Comparison of ENCODE assay signal across 2 cellular contexts in the genomic region with DNA sequence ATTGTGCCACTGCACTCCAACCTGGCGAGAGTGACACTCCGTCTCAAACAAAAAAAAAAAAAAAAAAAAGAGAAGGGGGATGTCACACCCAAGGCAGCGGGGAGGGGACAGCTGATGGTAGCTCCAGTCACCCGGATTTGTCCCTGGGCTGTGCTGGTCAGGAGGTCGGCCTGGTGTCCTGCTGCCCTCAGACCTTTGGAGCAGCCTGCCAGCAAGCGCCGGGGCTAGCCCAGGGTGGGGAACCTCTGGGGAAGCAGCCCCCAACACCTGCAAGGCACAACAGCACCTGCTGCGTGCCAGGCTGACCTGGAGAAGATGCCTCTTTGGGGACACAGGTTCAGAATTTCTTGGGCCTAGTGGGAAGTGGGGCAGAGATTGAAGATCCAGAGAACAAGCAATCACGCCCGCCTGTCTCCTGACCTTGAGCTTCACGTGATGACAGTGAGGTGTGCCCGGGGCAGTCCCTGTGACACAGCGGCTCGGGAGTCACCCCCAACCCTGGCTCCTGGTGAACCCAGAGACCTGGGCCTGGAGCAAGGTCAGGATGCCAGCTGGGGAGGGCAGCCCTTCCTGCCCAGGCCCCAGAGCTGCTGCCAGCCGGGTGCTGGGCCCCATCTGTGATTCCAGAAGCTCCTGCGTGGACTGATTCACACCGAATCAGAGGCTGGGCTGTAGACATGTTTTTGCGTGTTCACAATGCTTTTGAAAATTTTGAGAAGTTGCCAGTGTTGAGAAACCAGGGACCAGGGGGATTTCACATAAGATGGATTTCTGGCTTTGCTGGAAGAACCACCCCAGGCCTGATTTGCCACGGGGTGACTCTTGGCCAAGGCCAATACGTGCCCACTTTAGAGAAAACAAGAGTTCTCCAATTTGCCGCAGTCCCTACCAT.
TF ChIP-seq lines count a peak whose summit lies in the region.

No MANE protein-coding gene starts in this region.

TF ChIP-seq in liver, 16 proteins besides CTCF, POLR2A, EP300 and RAD21:
- no peak for TF ChIP-seq TAF1 (conservative IDR thresholded peaks at IDR 0.05)
- TF ChIP-seq NR2F2 (IDR thresholded peaks at IDR 0.05), result no peak
- TF ChIP-seq FOXA1 (IDR thresholded peaks at IDR 0.05), result no peak
- TF ChIP-seq, protein P1, sequence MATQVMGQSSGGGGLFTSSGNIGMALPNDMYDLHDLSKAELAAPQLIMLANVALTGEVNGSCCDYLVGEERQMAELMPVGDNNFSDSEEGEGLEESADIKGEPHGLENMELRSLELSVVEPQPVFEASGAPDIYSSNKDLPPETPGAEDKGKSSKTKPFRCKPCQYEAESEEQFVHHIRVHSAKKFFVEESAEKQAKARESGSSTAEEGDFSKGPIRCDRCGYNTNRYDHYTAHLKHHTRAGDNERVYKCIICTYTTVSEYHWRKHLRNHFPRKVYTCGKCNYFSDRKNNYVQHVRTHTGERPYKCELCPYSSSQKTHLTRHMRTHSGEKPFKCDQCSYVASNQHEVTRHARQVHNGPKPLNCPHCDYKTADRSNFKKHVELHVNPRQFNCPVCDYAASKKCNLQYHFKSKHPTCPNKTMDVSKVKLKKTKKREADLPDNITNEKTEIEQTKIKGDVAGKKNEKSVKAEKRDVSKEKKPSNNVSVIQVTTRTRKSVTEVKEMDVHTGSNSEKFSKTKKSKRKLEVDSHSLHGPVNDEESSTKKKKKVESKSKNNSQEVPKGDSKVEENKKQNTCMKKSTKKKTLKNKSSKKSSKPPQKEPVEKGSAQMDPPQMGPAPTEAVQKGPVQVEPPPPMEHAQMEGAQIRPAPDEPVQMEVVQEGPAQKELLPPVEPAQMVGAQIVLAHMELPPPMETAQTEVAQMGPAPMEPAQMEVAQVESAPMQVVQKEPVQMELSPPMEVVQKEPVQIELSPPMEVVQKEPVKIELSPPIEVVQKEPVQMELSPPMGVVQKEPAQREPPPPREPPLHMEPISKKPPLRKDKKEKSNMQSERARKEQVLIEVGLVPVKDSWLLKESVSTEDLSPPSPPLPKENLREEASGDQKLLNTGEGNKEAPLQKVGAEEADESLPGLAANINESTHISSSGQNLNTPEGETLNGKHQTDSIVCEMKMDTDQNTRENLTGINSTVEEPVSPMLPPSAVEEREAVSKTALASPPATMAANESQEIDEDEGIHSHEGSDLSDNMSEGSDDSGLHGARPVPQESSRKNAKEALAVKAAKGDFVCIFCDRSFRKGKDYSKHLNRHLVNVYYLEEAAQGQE (IDR thresholded peaks at IDR 0.05), result no peak
- TF ChIP-seq SP1 (IDR thresholded peaks at IDR 0.05), result peak; percentile 13
- TF ChIP-seq, protein P2, sequence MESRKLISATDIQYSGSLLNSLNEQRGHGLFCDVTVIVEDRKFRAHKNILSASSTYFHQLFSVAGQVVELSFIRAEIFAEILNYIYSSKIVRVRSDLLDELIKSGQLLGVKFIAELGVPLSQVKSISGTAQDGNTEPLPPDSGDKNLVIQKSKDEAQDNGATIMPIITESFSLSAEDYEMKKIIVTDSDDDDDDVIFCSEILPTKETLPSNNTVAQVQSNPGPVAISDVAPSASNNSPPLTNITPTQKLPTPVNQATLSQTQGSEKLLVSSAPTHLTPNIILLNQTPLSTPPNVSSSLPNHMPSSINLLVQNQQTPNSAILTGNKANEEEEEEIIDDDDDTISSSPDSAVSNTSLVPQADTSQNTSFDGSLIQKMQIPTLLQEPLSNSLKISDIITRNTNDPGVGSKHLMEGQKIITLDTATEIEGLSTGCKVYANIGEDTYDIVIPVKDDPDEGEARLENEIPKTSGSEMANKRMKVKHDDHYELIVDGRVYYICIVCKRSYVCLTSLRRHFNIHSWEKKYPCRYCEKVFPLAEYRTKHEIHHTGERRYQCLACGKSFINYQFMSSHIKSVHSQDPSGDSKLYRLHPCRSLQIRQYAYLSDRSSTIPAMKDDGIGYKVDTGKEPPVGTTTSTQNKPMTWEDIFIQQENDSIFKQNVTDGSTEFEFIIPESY (IDR thresholded peaks at IDR 0.05), result no peak
- TF ChIP-seq, protein P3, sequence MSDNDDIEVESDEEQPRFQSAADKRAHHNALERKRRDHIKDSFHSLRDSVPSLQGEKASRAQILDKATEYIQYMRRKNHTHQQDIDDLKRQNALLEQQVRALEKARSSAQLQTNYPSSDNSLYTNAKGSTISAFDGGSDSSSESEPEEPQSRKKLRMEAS (IDR thresholded peaks at IDR 0.05), result no peak
- TF ChIP-seq RXRA (IDR thresholded peaks at IDR 0.05), result peak; percentile 68 to 83
- no peak for TF ChIP-seq FOXA2 (IDR thresholded peaks at IDR 0.05)
- TF ChIP-seq HNF4A (conservative IDR thresholded peaks at IDR 0.05), result peak; percentile 70 to 75
- TF ChIP-seq, protein P4, sequence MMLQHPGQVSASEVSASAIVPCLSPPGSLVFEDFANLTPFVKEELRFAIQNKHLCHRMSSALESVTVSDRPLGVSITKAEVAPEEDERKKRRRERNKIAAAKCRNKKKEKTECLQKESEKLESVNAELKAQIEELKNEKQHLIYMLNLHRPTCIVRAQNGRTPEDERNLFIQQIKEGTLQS (IDR thresholded peaks at IDR 0.05), result no peak

TF ChIP-seq in HepG2, 621 proteins besides CTCF, POLR2A, EP300 and RAD21:
- TF ChIP-seq, protein P5, sequence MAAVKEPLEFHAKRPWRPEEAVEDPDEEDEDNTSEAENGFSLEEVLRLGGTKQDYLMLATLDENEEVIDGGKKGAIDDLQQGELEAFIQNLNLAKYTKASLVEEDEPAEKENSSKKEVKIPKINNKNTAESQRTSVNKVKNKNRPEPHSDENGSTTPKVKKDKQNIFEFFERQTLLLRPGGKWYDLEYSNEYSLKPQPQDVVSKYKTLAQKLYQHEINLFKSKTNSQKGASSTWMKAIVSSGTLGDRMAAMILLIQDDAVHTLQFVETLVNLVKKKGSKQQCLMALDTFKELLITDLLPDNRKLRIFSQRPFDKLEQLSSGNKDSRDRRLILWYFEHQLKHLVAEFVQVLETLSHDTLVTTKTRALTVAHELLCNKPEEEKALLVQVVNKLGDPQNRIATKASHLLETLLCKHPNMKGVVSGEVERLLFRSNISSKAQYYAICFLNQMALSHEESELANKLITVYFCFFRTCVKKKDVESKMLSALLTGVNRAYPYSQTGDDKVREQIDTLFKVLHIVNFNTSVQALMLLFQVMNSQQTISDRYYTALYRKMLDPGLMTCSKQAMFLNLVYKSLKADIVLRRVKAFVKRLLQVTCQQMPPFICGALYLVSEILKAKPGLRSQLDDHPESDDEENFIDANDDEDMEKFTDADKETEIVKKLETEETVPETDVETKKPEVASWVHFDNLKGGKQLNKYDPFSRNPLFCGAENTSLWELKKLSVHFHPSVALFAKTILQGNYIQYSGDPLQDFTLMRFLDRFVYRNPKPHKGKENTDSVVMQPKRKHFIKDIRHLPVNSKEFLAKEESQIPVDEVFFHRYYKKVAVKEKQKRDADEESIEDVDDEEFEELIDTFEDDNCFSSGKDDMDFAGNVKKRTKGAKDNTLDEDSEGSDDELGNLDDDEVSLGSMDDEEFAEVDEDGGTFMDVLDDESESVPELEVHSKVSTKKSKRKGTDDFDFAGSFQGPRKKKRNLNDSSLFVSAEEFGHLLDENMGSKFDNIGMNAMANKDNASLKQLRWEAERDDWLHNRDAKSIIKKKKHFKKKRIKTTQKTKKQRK (IDR thresholded peaks at IDR 0.05; ENCODE audit: low read length), result no peak
